Comparison of ENCODE assay signal across 9 cellular contexts in the genomic region with DNA sequence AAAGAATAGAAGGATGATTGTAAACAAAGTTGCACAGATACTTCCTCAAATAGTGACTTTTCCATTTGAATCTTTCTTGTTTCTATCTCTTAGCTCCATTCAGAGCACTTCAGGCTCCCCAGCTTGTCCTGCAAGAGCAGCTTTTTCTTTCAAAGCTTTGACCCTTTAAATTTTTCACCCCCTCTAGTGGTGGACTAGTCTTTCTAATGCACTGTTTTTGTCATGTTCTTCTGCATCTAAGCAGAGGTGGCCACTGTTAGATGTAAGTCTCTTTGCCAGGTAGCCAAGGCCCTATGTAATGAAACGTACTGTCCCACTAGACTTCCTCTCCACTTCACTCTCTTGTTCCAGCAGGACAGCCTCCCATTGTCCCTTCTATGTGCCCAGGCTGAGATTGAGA.
DNase-seq lines count a peak whose midpoint lies in the region; ATAC-seq, FAIRE-seq and TF ChIP-seq lines count a peak whose summit lies in the region.
"Had no signal": no experiment of that assay in that cellular context is flagged by ENCODE, and none has a peak within 500 bp of the region (broad histone marks: within the 10 kb centered on the region; RNA-seq: fewer than 3 reads in every experiment).

No MANE protein-coding gene starts in this region.

- FAIRE-seq in RCC 7860 (lab: Jason Lieb, UNC), result no peak
- FAIRE-seq: pancreas had no signal

- no peaks in the 10 kb centered on the region for H3K27me3 Mint-ChIP-seq in T-helper 1 cell treated with Interleukin-12 subunit alpha and Interleukin-12 subunit beta and Interleukin-4 antibody, amounts not matched to agents 30 μg/mL and 1 μg/mL, for 36 hours (ENCODE audit: low read depth)

- no peaks in the 10 kb centered on the region for H3K4me1 Mint-ChIP-seq in T-helper 1 cell treated with Interleukin-12 subunit alpha and Interleukin-12 subunit beta and Interleukin-4 antibody, amounts not matched to agents 30 μg/mL and 1 μg/mL, for 36 hours (ENCODE audit: low read depth)

- in situ Hi-C loops in GM13977 (cut with MboI; ENCODE audit: low pct_unique_long_range_greater_than_20kb, low sequenced_read_pairs, unreplicated experiment), result no loop called here

- H3K36me3 Mint-ChIP-seq in T-helper 1 cell treated with Interleukin-12 subunit alpha and Interleukin-12 subunit beta and Interleukin-4 antibody, amounts not matched to agents 30 μg/mL and 1 μg/mL, for 36 hours (ENCODE audit: low read depth), result peaks cover 2% of the 10 kb centered on the region

- H3K4me3 Mint-ChIP-seq in T-helper 1 cell treated with Interleukin-12 subunit alpha and Interleukin-12 subunit beta and Interleukin-4 antibody, amounts not matched to agents 30 μg/mL and 1 μg/mL, for 36 hours, result no peak overlapping the region

- peaks cover 6% of the 10 kb centered on the region for H3K9me3 Mint-ChIP-seq in T-helper 1 cell treated with Interleukin-12 subunit alpha and Interleukin-12 subunit beta and Interleukin-4 antibody, amounts not matched to agents 30 μg/mL and 1 μg/mL, for 36 hours

- peak; percentile 51 for TF ChIP-seq CTCF in GM13977 (IDR thresholded peaks at IDR 0.05; ENCODE audit: extremely low read depth, insufficient read depth, missing control alignments)

- DNase-seq in AML-193 (lab: John Stamatoyannopoulos, UW) (peak; percentile 19 to 27), GM13977 (ENCODE audit: low spot score) (peak; percentile 58), iPS-NIHi11 (ENCODE audit: low spot score) (peak; percentile 41), RCC 7860 (ENCODE audit: low spot score) (no peak), NCI-H748 (lab: John Stamatoyannopoulos, UW; ENCODE audit: unreplicated experiment) (no peak), D341Med (ENCODE audit: low spot score) (no peak)
- DNase-seq: pancreas had no signal

- H3K27ac Mint-ChIP-seq in T-helper 1 cell treated with Interleukin-12 subunit alpha and Interleukin-12 subunit beta and Interleukin-4 antibody, amounts not matched to agents 30 μg/mL and 1 μg/mL, for 36 hours, result peak overlapping the region; percentile 4

- no peak for ATAC-seq in HG03354 (IDR thresholded peaks at IDR 0.05; ENCODE audit: poor library complexity, severe bottlenecking, unreplicated experiment)

Comparison
In these comparisons a context has a peak if more than half of its experiments do, and no peak if none do; other contexts are left out.
1. DNase-seq: peak in AML-193 (2 of 2), GM13977 (single experiment) and iPS-NIHi11 (single experiment); none in RCC 7860 (single experiment), NCI-H748 (single experiment) and D341Med (single experiment).